Comparison of ENCODE assay signal across 8 cellular contexts in the genomic region with DNA sequence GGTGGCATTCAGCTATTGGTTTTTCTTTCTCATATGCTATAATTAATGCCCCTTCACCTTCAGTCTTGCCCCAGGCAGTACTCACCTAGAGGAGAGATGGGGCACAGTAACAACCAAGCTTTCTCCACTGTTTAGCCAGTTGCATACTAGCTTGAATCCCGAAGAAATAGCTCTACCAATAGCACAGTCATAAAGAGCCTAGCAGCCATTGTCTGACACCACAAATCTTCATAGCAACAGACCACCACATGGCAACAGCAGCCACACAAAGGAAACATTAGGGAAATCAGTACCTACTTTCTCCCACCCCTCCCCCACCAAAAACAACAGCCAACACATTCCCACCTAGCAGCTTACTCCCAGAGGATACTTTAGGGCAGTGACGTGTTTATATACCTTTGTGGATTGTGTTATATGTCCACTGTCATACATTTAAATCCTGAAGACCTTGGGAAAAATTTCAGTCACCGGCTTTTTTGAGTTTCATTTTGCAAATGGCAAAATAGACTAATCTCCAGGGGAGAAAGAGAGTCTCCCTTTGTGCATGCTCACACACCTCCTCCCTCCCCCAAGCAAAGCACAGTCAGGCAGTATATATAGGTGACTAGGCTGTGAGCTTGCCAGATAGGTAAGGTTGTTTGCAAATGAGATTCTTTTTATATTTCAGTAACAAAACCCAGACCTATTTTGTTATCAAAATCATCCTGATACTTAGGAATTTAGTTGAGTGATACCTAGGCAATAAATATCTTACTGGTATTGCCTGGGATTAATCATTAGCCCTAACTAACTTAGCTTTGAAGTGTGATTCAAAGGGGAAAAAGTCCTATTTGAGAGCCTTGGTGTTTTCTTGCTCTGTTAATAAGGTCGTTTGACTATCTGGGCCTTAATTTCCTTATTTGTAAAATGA.
DNase-seq lines count a peak whose midpoint lies in the region; ATAC-seq and TF ChIP-seq lines count a peak whose summit lies in the region.

No MANE protein-coding gene starts in this region.

- ATAC-seq in GM21367 (IDR thresholded peaks at IDR 0.05; ENCODE audit: unreplicated experiment), result peak; percentile 46
- peak; percentile 76 for ATAC-seq in activated T-helper 17 cell treated with anti-CD3 and anti-CD28 coated beads, Interleukin-2, amount 50 U/mL, for 72 hours (replicated peaks)

- H3K9me3 ChIP-seq in HUES64 (ENCODE audit: insufficient read depth, low read depth, low read length), result peaks cover 7% of the 10 kb centered on the region; the same call in 1 of the 2 replicates
- H3K9me3 ChIP-seq in stomach smooth muscle (ENCODE audit: control insufficient read depth in 2 of 2, low read length in 2 of 2), result no peaks in the 10 kb centered on the region
- peaks cover 0 to 5% (median 0%) of the 10 kb centered on the region in 4 donors for H3K9me3 ChIP-seq in tibial nerve

- no peak for TF ChIP-seq POLR2A in tibial nerve (IDR thresholded peaks at IDR 0.05)

- peaks cover 36% of the 10 kb centered on the region for H3K4me1 Mint-ChIP-seq in activated T-helper 17 cell treated with anti-CD3 and anti-CD28 coated beads, Interleukin-2, amount 50 U/mL, for 72 hours
- peaks cover 59 to 79% of the 10 kb centered on the region in 2 donors for H3K4me1 Mint-ChIP-seq in immature natural killer cell

- H3K27ac ChIP-seq in HUES64 (ENCODE audit: low read depth, low read length) (peak overlapping the region; percentile 70), stomach smooth muscle (ENCODE audit: low read length) (peak overlapping the region; percentile 67), tibial nerve (peak overlapping the region in 2 of 4 donors; percentile 33 to 61)

- TF ChIP-seq CTCF in tibial nerve (IDR thresholded peaks at IDR 0.05), result no peak

- H3K27me3 Mint-ChIP-seq in activated T-helper 17 cell treated with anti-CD3 and anti-CD28 coated beads, Interleukin-2, amount 50 U/mL, for 72 hours, result no peaks in the 10 kb centered on the region
- H3K27me3 Mint-ChIP-seq in immature natural killer cell (ENCODE audit: low read depth in 3 of 3), result peaks cover 2 to 5% (median 5%) of the 10 kb centered on the region in 3 donors

- H3K4me3 ChIP-seq in HUES64 (ENCODE audit: low read length) (peak overlapping the region; percentile 22; the same call in 1 of the 2 replicates), stomach smooth muscle (ENCODE audit: low read length in 2 of 2) (no peak overlapping the region), tibial nerve (no peak overlapping the region)

- TF ChIP-seq EP300 in tibial nerve (IDR thresholded peaks at IDR 0.05), result no peak

- H3K27ac Mint-ChIP-seq in activated T-helper 17 cell treated with anti-CD3 and anti-CD28 coated beads, Interleukin-2, amount 50 U/mL, for 72 hours, result peak overlapping the region; percentile 61
- peak overlapping the region; percentile 81 to 90 (median 90) for H3K27ac Mint-ChIP-seq in immature natural killer cell

- no peaks in the 10 kb centered on the region for H3K27me3 ChIP-seq in HUES64 (ENCODE audit: insufficient read depth, low read length)
- no peaks in the 10 kb centered on the region for H3K27me3 ChIP-seq in stomach smooth muscle (ENCODE audit: control insufficient read depth in 1 of 2, insufficient read depth in 2 of 2, low read length in 2 of 2)
- no peaks in the 10 kb centered on the region for H3K27me3 ChIP-seq in tibial nerve

- peaks cover 26% of the 10 kb centered on the region for H3K36me3 Mint-ChIP-seq in activated T-helper 17 cell treated with anti-CD3 and anti-CD28 coated beads, Interleukin-2, amount 50 U/mL, for 72 hours (ENCODE audit: low read depth)
- H3K36me3 Mint-ChIP-seq in immature natural killer cell, result peaks cover 0 to 13% (median 13%) of the 10 kb centered on the region in 3 donors

- peak overlapping the region; percentile 63 for H3K4me3 Mint-ChIP-seq in activated T-helper 17 cell treated with anti-CD3 and anti-CD28 coated beads, Interleukin-2, amount 50 U/mL, for 72 hours
- H3K4me3 Mint-ChIP-seq in immature natural killer cell, result peak overlapping the region; percentile 64 to 88 (median 73)

- WGBS in HUES64, result 33% methylated on average over 3 of the region's 4 CpGs
- WGBS in tibial nerve, 2 donors, result 36 to 44% methylated on average over 4 of the region's 4 CpGs

- H3K9ac ChIP-seq in HUES64 (ENCODE audit: low read depth, low read length), result peak overlapping the region; percentile 71
- H3K9ac ChIP-seq in stomach smooth muscle (ENCODE audit: low read length in 2 of 2), result no peak overlapping the region

- H3K36me3 ChIP-seq in HUES64 (ENCODE audit: insufficient read depth, low read length) (peaks cover 5% of the 10 kb centered on the region; the same call in 1 of the 2 replicates), stomach smooth muscle (ENCODE audit: control insufficient read depth in 2 of 2, insufficient read depth in 2 of 2, low read length in 2 of 2) (peaks cover 0 to 2% of the 10 kb centered on the region in 2 donors), tibial nerve (peaks cover 0 to 6% (median 0%) of the 10 kb centered on the region in 3 donors)

- no peaks in the 10 kb centered on the region for H3K9me3 Mint-ChIP-seq in activated T-helper 17 cell treated with anti-CD3 and anti-CD28 coated beads, Interleukin-2, amount 50 U/mL, for 72 hours
- no peaks in the 10 kb centered on the region for H3K9me3 Mint-ChIP-seq in immature natural killer cell

- in situ Hi-C loops in Caki2 (cut with HindIII; ENCODE audit: low pct_unique_long_range_greater_than_20kb, low sequenced_read_pairs), result no loop called here

- DNase-seq in Caki2 (ENCODE audit: low read depth) (peak; percentile 82), immature natural killer cell (peak; percentile 52 to 62 (median 57)), tibial nerve (ENCODE audit: low spot score in 2 of 2) (no peak), amygdala (lab: John Stamatoyannopoulos, UW) (no peak)

- H3K4me1 ChIP-seq in HUES64 (ENCODE audit: insufficient read depth, low read length), result peaks cover 35% of the 10 kb centered on the region
- H3K4me1 ChIP-seq in stomach smooth muscle (ENCODE audit: control insufficient read depth, insufficient read depth, low read length), result peaks cover 20% of the 10 kb centered on the region
- peaks cover 0 to 53% (median 24%) of the 10 kb centered on the region in 4 donors for H3K4me1 ChIP-seq in tibial nerve

Comparison
In these comparisons a context has a peak if more than half of its experiments do, and no peak if none do; other contexts are left out.
1. DNase-seq: peak in Caki2 (single experiment) and immature natural killer cell (3 of 3); none in tibial nerve (0 of 2) and amygdala (0 of 56).